Comparison of ENCODE assay signal across 28 cellular contexts in the genomic region with DNA sequence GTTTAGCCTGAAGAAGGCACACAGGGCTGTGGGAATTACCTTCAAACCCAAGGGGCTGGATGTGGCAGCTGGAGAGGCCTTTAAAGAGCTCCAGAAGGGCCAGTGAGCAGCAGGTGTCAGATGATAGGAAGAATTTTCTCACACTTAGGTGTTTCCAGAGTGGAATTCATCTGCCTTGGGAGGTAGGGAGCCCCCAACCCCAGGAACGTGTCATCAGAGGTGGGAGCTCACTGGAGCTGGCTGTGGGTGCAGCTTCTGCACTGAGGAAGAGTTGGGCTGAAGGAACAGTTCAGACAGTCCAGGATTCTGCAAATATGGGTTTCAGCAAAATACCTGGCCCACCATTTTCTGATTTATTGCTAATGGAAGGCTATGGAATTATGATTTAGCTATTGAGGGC.
"Had no signal": no experiment of that assay in that cellular context is flagged by ENCODE, and none has a peak within 500 bp of the region (broad histone marks: within the 10 kb centered on the region; RNA-seq: fewer than 3 reads in every experiment).

No MANE protein-coding gene starts in this region.

- ATAC-seq: activated naive CD4-positive, alpha-beta T cell treated with anti-CD3 and anti-CD28 coated beads, Interleukin-2, amount 50 U/mL, for 72 hours; activated T-cell treated with anti-CD3 and anti-CD28 coated beads, Interleukin-2, amount 50 U/mL, for 72 hours; T-helper 17 cell had no signal

- H3K4me3 ChIP-seq: breast epithelium, cardiac muscle cell, colonic mucosa, dorsolateral prefrontal cortex had no signal

- H3K4me1 ChIP-seq: breast epithelium, colonic mucosa had no signal

- H3K9me3 ChIP-seq: breast epithelium, colonic mucosa had no signal

- DNase-seq: activated CD4-positive, alpha-beta memory T cell treated with anti-CD3 and anti-CD28 coated beads, Interleukin-2, amount 10 ng/mL, durations not matched to agents 7 days and 5 days; activated CD4-positive, alpha-beta T cell treated with anti-CD3 and anti-CD28 coated beads for 1 hour; activated CD4-positive, alpha-beta T cell treated with anti-CD3 and anti-CD28 coated beads for 4 hours; activated CD4-positive, alpha-beta T cell treated with anti-CD3 and anti-CD28 coated beads, Interleukin-2, amount 10 ng/mL, durations not matched to agents 7 days and 5 days; activated CD4-positive, alpha-beta T cell treated with anti-CD3 and anti-CD28 coated beads, Interleukin-2, amount 50 U/mL, for 4 hours; activated CD4-positive, CD25-positive, alpha-beta regulatory T cell; activated CD8-positive, alpha-beta memory T cell treated with anti-CD3 and anti-CD28 coated beads, Interleukin-2, amount 50 U/mL, for 48 hours; activated gamma-delta T cell; activated naive CD4-positive, alpha-beta T cell; activated naive CD4-positive, alpha-beta T cell treated with anti-CD3 and anti-CD28 coated beads, Interleukin-2, amount 10 ng/mL, durations not matched to agents 7 days and 5 days; activated naive CD8-positive, alpha-beta T cell treated with anti-CD3 and anti-CD28 coated beads, Interleukin-2, amount 10 ng/mL, durations not matched to agents 7 days and 5 days; activated T-cell treated with anti-CD3 and anti-CD28 coated beads for 4 hours; activated T-cell treated with anti-CD3 and anti-CD28 coated beads, Interleukin-2, amount 50 U/mL, for 24 hours; activated T-cell treated with anti-CD3 and anti-CD28 coated beads, Interleukin-2, amount 50 U/mL, for 72 hours; amygdala; aorta; central memory CD4-positive, alpha-beta T cell; cerebellar nuclear complex; colonic mucosa; dorsolateral prefrontal cortex; effector memory CD4-positive, alpha-beta T cell; endodermal cell; T-helper 1 cell; T-helper 17 cell; WERI-Rb-1 had no signal

- H3K27ac ChIP-seq: breast epithelium, cardiac muscle cell, colonic mucosa, dorsolateral prefrontal cortex, WERI-Rb-1 had no signal

- H3K27me3 ChIP-seq: breast epithelium, cardiac muscle cell, colonic mucosa, dorsolateral prefrontal cortex had no signal

- H3K36me3 ChIP-seq: breast epithelium, cardiac muscle cell, colonic mucosa, WERI-Rb-1 had no signal
